1 cellular context compared by ENCODE assay signal in the genomic region with DNA sequence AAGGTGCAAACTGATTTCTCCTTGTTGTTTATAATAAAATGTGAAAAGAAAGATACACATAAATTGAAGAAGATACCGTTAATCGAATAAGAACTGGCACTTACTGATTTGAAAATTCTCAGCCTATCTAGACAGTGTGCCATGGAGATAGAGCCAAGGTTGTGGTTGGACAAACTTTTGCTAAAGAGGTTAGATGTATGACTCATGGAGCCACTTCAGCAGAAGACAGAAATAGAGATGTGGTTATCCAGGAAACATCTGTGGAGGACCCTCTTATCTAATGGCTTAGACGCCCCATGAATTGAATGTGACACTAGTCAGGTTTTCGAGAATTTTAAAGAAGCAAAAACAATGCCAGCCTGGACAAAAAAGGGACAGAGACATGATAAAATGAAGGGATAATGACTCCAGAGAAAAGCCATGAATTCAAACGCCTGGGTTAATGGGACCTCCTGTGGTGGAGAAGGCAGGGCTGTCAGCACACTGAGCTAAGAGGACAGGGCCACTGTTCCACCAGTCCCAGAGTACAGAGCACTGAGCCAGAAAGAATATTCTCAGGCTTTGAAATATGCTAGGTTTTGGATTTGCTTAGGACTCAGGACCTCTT.
TF ChIP-seq lines count a peak whose summit lies in the region.

No MANE protein-coding gene starts in this region.

TF ChIP-seq in K562, 482 proteins besides CTCF, POLR2A, EP300 and RAD21 (continued from another document):
- peak; percentile 33; the same call in 1 of the 2 replicates for TF ChIP-seq STAT5A (IDR thresholded peaks at IDR 0.05; ENCODE audit: borderline replicate concordance, low read length)
